ENCODE assay signal across 16 cellular contexts in the genomic region with DNA sequence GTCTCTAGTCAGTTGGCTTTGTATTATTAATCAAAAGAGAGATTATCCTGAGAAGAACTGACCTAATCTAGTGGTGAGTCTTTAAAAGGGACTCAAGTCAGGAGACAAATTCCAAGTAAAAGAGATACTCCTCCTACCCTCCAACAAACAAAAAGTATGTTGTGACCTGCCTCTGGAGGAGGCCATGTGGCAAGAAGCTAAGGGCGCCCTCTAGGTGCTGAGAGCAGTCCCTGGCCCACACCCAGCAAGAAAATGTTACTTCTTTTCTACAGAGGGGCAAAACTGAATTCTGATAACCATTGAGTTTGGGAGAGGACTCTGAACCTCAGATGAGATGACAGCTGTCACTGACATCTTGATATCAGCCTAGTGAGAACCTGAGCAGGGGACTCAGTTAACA.
A peak's percentile ranks its signal among the peaks of the same experiment; 100 is the strongest.
DNase-seq lines count a peak whose midpoint lies in the region; FAIRE-seq and TF ChIP-seq lines count a peak whose summit lies in the region.
"Had no signal": no experiment of that assay in that cellular context is flagged by ENCODE, and none has a peak within 500 bp of the region (broad histone marks: within the 10 kb centered on the region; RNA-seq: fewer than 3 reads in every experiment).

No MANE protein-coding gene starts in this region.

- no peak overlapping the region for H2AK5ac ChIP-seq in H9 (ENCODE audit: insufficient read length, low read length)

- FAIRE-seq in HTR-8/SVneo (lab: Jason Lieb, UNC), result no peak

- H3K4ac ChIP-seq in H9 (ENCODE audit: low read depth, low read length), result no peak overlapping the region

- H3K56ac ChIP-seq in H9 (ENCODE audit: insufficient read length, low read depth, low read length), result no peak overlapping the region

- no peak overlapping the region for H4K5ac ChIP-seq in H9 (ENCODE audit: insufficient read length, low read depth, low read length)

- H3K23me2 ChIP-seq in H9 (ENCODE audit: insufficient read length, low read depth, low read length, poor library complexity, severe bottlenecking), result no peaks in the 10 kb centered on the region

- no peak overlapping the region for H3K23ac ChIP-seq in H9 (ENCODE audit: insufficient read length, low read depth, low read length)

- H2AFZ ChIP-seq in H9 (ENCODE audit: low read length), result no peak overlapping the region

- no peak overlapping the region for H3K4me2 ChIP-seq in H9 (ENCODE audit: insufficient read depth, insufficient read length, low read length)

- no CpG with 5 or more reads among the region's 1 CpG for WGBS in H9 (ENCODE audit: extremely low coverage, insufficient read length, low lambda C conversion rate)

- H3K27me3 ChIP-seq in H9 (ENCODE audit: insufficient read depth, low read length), result no peaks in the 10 kb centered on the region

- H2BK15ac ChIP-seq in H9 (ENCODE audit: low read depth, low read length), result no peak overlapping the region

- no peak overlapping the region for H2BK12ac ChIP-seq in H9 (ENCODE audit: insufficient read length, low read depth, low read length)

- no peak overlapping the region for H2BK120ac ChIP-seq in H9 (ENCODE audit: low read depth, low read length, poor library complexity, severe bottlenecking)

- in situ Hi-C loops in SK-MEL-5 (cut with HindIII; ENCODE audit: low pct_unique_long_range_greater_than_20kb, low sequenced_read_pairs), result no loop called here

- no peaks in the 10 kb centered on the region for H3K4me1 ChIP-seq in H9 (ENCODE audit: insufficient read depth, low read length)
- H3K4me1 ChIP-seq: left ventricle myocardium inferior had no signal

- no peak overlapping the region for H3T11ph ChIP-seq in H9 (ENCODE audit: low read length)

- H3K4me1 Mint-ChIP-seq in H9, result no peaks in the 10 kb centered on the region
- H3K4me1 Mint-ChIP-seq: naive B cell had no signal

- no peak overlapping the region for H4K91ac ChIP-seq in H9 (ENCODE audit: insufficient read length, low read depth, low read length)

- no peak overlapping the region for H3K9ac ChIP-seq in H9 (ENCODE audit: extremely low read depth, insufficient read length, low read length)

- no peak overlapping the region for H3K27ac ChIP-seq in H9 (ENCODE audit: insufficient read length, low read depth, low read length)
- H3K27ac ChIP-seq: left ventricle myocardium inferior had no signal

- H4K8ac ChIP-seq in H9 (replicated peaks; ENCODE audit: insufficient read length, low read depth, low read length), result no peak overlapping the region

- no peaks in the 10 kb centered on the region for H4K20me1 ChIP-seq in H9 (ENCODE audit: control insufficient read depth, insufficient read depth, insufficient read length)

- peaks cover 9 to 20% of the 10 kb centered on the region in 2 experiments for H3K9me3 Mint-ChIP-seq in H9

- no peak overlapping the region for H2BK20ac ChIP-seq in H9 (ENCODE audit: low read depth, low read length, poor library complexity, severe bottlenecking)

- no peaks in the 10 kb centered on the region for H3K79me1 ChIP-seq in H9 (ENCODE audit: insufficient read depth, low read depth, low read length, poor library complexity, severe bottlenecking)

- no peak overlapping the region for H3K18ac ChIP-seq in H9 (ENCODE audit: insufficient read length, low read depth, low read length)

- peaks cover 9 to 18% (median 11%) of the 10 kb centered on the region in 3 experiments for H3K36me3 Mint-ChIP-seq in H9 (ENCODE audit: insufficient read depth in 1 of 3, low read depth in 3 of 3)
- H3K36me3 Mint-ChIP-seq: activated naive CD8-positive, alpha-beta T cell; naive B cell had no signal

- no peak overlapping the region for H2BK5ac ChIP-seq in H9 (ENCODE audit: insufficient read length, low read length)

- no peak overlapping the region for H3K14ac ChIP-seq in H9 (ENCODE audit: insufficient read depth, low read length)

- TF ChIP-seq CTCF in H9 (conservative IDR thresholded peaks at IDR 0.05), result peak; percentile 75

- H3K79me2 ChIP-seq in H9 (ENCODE audit: insufficient read depth, low read length), result no peaks in the 10 kb centered on the region

- no peak overlapping the region for H3K4me3 Mint-ChIP-seq in H9
- H3K4me3 Mint-ChIP-seq: activated naive CD8-positive, alpha-beta T cell; naive B cell had no signal

- H3K27me3 Mint-ChIP-seq in H9 (ENCODE audit: low read depth), result no peaks in the 10 kb centered on the region
- H3K27me3 Mint-ChIP-seq: activated naive CD8-positive, alpha-beta T cell; naive B cell had no signal

- no peaks in the 10 kb centered on the region for H3K9me3 ChIP-seq in H9 (ENCODE audit: control insufficient read depth, low read depth, low read length)

- H3K27ac Mint-ChIP-seq in H9, result no peak overlapping the region
- H3K27ac Mint-ChIP-seq: activated naive CD8-positive, alpha-beta T cell; naive B cell had no signal

- DNase-seq in COLO668 (lab: John Stamatoyannopoulos, UW; ENCODE audit: unreplicated experiment) (peak; percentile 6), H9 (peak; percentile 60), SK-MEL-5 (ENCODE audit: low read depth, low spot score) (peak; percentile 55), islet precursor cell (peak; percentile 67), activated T-cell treated with anti-CD3 and anti-CD28 coated beads for 4 hours (no peak), HuH-7.5 (ENCODE audit: low spot score) (no peak), HTR-8/SVneo (ENCODE audit: insufficient read length, low spot score) (no peak), occipital lobe (lab: John Stamatoyannopoulos, UW) (no peak)
- DNase-seq: activated T-cell treated with anti-CD3 and anti-CD28 coated beads, Interleukin-2, amount 50 U/mL, for 48 hours; left ventricle myocardium inferior; naive B cell; NCI-H187; NCI-H526; SHP77; T-helper 9 cell had no signal

Comparison
In these comparisons a context has a peak if more than half of its experiments do, and no peak if none do; other contexts are left out.
1. DNase-seq: peak in COLO668 (single experiment), H9 (single experiment), SK-MEL-5 (single experiment) and islet precursor cell (single experiment); none in activated T-cell treated with anti-CD3 and anti-CD28 coated beads for 4 hours (single experiment), HuH-7.5 (single experiment), HTR-8/SVneo (single experiment) and occipital lobe (single experiment).